17 cellular contexts compared by ENCODE assay signal in genomic region chrX:14832591-14832990, GRCh38. TPM values are rescaled to one million over a fixed set of nuclear protein-coding genes. Genes with fewer than 3 reads are reported as not detected.
"Had no signal": no experiment of that assay in that cellular context is flagged by ENCODE, and none has a peak within 500 bp of the region (broad histone marks: within the 10 kb centered on the region; RNA-seq: fewer than 3 reads in every experiment).

No MANE protein-coding gene starts in this region.

- H3K27me3 Mint-ChIP-seq: activated B cell treated with CpG ODN at 0.5 μM for 24 hours; activated CD4-positive, alpha-beta T cell treated with anti-CD3 and anti-CD28 coated beads, Interleukin-2, amount 10 ng/mL, durations not matched to agents 7 days and 5 days; activated naive CD8-positive, alpha-beta T cell treated with anti-CD3 and anti-CD28 coated beads, Interleukin-2, amount 50 U/mL, for 24 hours; naive thymus-derived CD4-positive, alpha-beta T cell had no signal

- H3K27ac Mint-ChIP-seq: activated B cell treated with CpG ODN at 0.5 μM for 24 hours; activated CD4-positive, alpha-beta T cell treated with anti-CD3 and anti-CD28 coated beads, Interleukin-2, amount 10 ng/mL, durations not matched to agents 7 days and 5 days; activated naive CD8-positive, alpha-beta T cell treated with anti-CD3 and anti-CD28 coated beads, Interleukin-2, amount 50 U/mL, for 24 hours; naive thymus-derived CD4-positive, alpha-beta T cell had no signal

- H3K4me3 ChIP-seq: ascending aorta, colonic mucosa, stomach, tibial artery, vagina had no signal

- DNase-seq: activated B cell treated with CpG ODN at 0.5 μM for 24 hours; activated CD4-positive, alpha-beta T cell treated with anti-CD3 and anti-CD28 coated beads, Interleukin-2, amount 10 ng/mL, durations not matched to agents 7 days and 5 days; activated CD8-positive, alpha-beta memory T cell treated with anti-CD3 and anti-CD28 coated beads for 24 hours; activated naive CD4-positive, alpha-beta T cell treated with Interleukin-2 at 50 U/mL for 16 hours; activated naive CD8-positive, alpha-beta T cell treated with anti-CD3 and anti-CD28 coated beads, Interleukin-2, amount 50 U/mL, for 24 hours; caudate nucleus; colonic mucosa; effector CD8-positive, alpha-beta T cell; foreskin keratinocyte; head of caudate nucleus; left colon; naive thymus-derived CD4-positive, alpha-beta T cell; retina; stomach; tibial artery had no signal

- H3K4me1 Mint-ChIP-seq: activated B cell treated with CpG ODN at 0.5 μM for 24 hours; activated CD4-positive, alpha-beta T cell treated with anti-CD3 and anti-CD28 coated beads, Interleukin-2, amount 10 ng/mL, durations not matched to agents 7 days and 5 days; naive thymus-derived CD4-positive, alpha-beta T cell had no signal

- H3K4me3 Mint-ChIP-seq: activated B cell treated with CpG ODN at 0.5 μM for 24 hours; activated CD4-positive, alpha-beta T cell treated with anti-CD3 and anti-CD28 coated beads, Interleukin-2, amount 10 ng/mL, durations not matched to agents 7 days and 5 days; activated naive CD8-positive, alpha-beta T cell treated with anti-CD3 and anti-CD28 coated beads, Interleukin-2, amount 50 U/mL, for 24 hours; naive thymus-derived CD4-positive, alpha-beta T cell had no signal

- H3K9me3 Mint-ChIP-seq: activated B cell treated with CpG ODN at 0.5 μM for 24 hours; activated CD4-positive, alpha-beta T cell treated with anti-CD3 and anti-CD28 coated beads, Interleukin-2, amount 10 ng/mL, durations not matched to agents 7 days and 5 days had no signal

RNA-seq across cellular contexts. Expression of gene FANCB, which starts 40.3 kb away (rescaled TPM):
- total RNA-seq: ascending aorta had no signal
